Comparison of ENCODE assay signal across 1 cellular context in the genomic region with DNA sequence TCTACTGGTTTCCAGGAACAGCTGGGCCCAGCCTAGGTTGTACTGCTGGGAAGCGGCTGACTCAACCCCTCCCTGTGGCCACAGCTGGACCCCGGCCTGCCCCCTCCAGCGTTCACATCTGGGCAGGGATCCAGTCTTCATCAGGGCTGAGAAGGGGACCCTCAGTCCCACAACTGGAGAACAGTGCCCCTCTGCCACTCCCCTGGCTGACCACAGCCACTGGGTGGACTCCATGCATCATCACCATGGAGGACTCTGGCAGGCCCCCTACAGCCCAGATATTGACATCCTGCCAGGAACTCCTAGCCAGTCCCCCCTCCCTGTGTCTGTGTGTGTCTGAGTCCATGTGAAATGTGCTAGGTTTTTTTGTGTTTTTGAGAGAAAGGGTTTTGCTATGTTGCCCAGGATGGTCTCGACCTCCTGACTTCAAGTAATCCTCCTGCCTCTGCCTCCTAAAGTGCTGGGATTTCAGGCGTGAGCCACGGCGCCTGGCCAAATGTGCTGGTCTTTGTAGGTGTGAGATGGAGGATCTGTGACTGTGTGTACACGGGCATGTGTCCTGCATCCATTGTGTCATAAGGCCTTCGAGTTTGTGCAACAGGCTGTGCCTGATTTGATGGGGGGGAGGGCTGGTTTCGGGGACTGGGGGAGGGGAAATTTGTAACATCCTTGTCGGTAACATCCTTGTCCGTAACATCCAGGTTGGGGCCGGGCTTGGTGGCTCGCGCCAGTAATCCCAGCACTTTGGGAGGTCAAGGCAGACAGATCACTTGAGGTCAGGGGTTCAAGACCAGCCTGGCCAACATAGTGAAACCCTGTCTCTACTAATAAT.
TF ChIP-seq lines count a peak whose summit lies in the region.

No MANE protein-coding gene starts in this region.

TF ChIP-seq in HepG2, 621 proteins besides CTCF, POLR2A, EP300 and RAD21 (continues in another document):
- TF ChIP-seq, protein P1, sequence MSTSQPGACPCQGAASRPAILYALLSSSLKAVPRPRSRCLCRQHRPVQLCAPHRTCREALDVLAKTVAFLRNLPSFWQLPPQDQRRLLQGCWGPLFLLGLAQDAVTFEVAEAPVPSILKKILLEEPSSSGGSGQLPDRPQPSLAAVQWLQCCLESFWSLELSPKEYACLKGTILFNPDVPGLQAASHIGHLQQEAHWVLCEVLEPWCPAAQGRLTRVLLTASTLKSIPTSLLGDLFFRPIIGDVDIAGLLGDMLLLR (CRISPR knock-in tag; IDR thresholded peaks at IDR 0.05): no peak
- peak; percentile 36; the same call in 1 of the 2 replicates for TF ChIP-seq KAT8 (CRISPR knock-in tag; IDR thresholded peaks at IDR 0.05)
- TF ChIP-seq ZFP41 (CRISPR knock-in tag; IDR thresholded peaks at IDR 0.05; ENCODE audit: borderline replicate concordance): 0 out of 2 replicates have a peak, but pooled peaks have one; percentile 23
- TF ChIP-seq TCF7 (IDR thresholded peaks at IDR 0.05; ENCODE audit: low read depth): no peak
- TF ChIP-seq KLF9 (CRISPR knock-in tag; IDR thresholded peaks at IDR 0.05; ENCODE audit: low read depth): no peak
- no peak for TF ChIP-seq ZMYM2 (CRISPR knock-in tag; IDR thresholded peaks at IDR 0.05)
- TF ChIP-seq, protein P2, sequence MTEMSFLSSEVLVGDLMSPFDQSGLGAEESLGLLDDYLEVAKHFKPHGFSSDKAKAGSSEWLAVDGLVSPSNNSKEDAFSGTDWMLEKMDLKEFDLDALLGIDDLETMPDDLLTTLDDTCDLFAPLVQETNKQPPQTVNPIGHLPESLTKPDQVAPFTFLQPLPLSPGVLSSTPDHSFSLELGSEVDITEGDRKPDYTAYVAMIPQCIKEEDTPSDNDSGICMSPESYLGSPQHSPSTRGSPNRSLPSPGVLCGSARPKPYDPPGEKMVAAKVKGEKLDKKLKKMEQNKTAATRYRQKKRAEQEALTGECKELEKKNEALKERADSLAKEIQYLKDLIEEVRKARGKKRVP (CRISPR knock-in tag; IDR thresholded peaks at IDR 0.05): no peak
- TF ChIP-seq ZNF703 (CRISPR knock-in tag; IDR thresholded peaks at IDR 0.05; ENCODE audit: borderline replicate concordance): no peak
- TF ChIP-seq, protein P3, sequence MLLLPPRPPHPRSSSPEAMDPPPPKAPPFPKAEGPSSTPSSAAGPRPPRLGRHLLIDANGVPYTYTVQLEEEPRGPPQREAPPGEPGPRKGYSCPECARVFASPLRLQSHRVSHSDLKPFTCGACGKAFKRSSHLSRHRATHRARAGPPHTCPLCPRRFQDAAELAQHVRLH (CRISPR knock-in tag; IDR thresholded peaks at IDR 0.05; ENCODE audit: borderline replicate concordance, low read depth): no peak
- TF ChIP-seq KLF12 (CRISPR knock-in tag; IDR thresholded peaks at IDR 0.05; ENCODE audit: borderline replicate concordance): no peak
- TF ChIP-seq ZNF552 (CRISPR knock-in tag; IDR thresholded peaks at IDR 0.05; ENCODE audit: borderline replicate concordance): no peak
- TF ChIP-seq, protein P4, sequence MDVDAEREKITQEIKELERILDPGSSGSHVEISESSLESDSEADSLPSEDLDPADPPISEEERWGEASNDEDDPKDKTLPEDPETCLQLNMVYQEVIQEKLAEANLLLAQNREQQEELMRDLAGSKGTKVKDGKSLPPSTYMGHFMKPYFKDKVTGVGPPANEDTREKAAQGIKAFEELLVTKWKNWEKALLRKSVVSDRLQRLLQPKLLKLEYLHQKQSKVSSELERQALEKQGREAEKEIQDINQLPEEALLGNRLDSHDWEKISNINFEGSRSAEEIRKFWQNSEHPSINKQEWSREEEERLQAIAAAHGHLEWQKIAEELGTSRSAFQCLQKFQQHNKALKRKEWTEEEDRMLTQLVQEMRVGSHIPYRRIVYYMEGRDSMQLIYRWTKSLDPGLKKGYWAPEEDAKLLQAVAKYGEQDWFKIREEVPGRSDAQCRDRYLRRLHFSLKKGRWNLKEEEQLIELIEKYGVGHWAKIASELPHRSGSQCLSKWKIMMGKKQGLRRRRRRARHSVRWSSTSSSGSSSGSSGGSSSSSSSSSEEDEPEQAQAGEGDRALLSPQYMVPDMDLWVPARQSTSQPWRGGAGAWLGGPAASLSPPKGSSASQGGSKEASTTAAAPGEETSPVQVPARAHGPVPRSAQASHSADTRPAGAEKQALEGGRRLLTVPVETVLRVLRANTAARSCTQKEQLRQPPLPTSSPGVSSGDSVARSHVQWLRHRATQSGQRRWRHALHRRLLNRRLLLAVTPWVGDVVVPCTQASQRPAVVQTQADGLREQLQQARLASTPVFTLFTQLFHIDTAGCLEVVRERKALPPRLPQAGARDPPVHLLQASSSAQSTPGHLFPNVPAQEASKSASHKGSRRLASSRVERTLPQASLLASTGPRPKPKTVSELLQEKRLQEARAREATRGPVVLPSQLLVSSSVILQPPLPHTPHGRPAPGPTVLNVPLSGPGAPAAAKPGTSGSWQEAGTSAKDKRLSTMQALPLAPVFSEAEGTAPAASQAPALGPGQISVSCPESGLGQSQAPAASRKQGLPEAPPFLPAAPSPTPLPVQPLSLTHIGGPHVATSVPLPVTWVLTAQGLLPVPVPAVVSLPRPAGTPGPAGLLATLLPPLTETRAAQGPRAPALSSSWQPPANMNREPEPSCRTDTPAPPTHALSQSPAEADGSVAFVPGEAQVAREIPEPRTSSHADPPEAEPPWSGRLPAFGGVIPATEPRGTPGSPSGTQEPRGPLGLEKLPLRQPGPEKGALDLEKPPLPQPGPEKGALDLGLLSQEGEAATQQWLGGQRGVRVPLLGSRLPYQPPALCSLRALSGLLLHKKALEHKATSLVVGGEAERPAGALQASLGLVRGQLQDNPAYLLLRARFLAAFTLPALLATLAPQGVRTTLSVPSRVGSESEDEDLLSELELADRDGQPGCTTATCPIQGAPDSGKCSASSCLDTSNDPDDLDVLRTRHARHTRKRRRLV (CRISPR knock-in tag; IDR thresholded peaks at IDR 0.05): no peak
- TF ChIP-seq, protein P5, sequence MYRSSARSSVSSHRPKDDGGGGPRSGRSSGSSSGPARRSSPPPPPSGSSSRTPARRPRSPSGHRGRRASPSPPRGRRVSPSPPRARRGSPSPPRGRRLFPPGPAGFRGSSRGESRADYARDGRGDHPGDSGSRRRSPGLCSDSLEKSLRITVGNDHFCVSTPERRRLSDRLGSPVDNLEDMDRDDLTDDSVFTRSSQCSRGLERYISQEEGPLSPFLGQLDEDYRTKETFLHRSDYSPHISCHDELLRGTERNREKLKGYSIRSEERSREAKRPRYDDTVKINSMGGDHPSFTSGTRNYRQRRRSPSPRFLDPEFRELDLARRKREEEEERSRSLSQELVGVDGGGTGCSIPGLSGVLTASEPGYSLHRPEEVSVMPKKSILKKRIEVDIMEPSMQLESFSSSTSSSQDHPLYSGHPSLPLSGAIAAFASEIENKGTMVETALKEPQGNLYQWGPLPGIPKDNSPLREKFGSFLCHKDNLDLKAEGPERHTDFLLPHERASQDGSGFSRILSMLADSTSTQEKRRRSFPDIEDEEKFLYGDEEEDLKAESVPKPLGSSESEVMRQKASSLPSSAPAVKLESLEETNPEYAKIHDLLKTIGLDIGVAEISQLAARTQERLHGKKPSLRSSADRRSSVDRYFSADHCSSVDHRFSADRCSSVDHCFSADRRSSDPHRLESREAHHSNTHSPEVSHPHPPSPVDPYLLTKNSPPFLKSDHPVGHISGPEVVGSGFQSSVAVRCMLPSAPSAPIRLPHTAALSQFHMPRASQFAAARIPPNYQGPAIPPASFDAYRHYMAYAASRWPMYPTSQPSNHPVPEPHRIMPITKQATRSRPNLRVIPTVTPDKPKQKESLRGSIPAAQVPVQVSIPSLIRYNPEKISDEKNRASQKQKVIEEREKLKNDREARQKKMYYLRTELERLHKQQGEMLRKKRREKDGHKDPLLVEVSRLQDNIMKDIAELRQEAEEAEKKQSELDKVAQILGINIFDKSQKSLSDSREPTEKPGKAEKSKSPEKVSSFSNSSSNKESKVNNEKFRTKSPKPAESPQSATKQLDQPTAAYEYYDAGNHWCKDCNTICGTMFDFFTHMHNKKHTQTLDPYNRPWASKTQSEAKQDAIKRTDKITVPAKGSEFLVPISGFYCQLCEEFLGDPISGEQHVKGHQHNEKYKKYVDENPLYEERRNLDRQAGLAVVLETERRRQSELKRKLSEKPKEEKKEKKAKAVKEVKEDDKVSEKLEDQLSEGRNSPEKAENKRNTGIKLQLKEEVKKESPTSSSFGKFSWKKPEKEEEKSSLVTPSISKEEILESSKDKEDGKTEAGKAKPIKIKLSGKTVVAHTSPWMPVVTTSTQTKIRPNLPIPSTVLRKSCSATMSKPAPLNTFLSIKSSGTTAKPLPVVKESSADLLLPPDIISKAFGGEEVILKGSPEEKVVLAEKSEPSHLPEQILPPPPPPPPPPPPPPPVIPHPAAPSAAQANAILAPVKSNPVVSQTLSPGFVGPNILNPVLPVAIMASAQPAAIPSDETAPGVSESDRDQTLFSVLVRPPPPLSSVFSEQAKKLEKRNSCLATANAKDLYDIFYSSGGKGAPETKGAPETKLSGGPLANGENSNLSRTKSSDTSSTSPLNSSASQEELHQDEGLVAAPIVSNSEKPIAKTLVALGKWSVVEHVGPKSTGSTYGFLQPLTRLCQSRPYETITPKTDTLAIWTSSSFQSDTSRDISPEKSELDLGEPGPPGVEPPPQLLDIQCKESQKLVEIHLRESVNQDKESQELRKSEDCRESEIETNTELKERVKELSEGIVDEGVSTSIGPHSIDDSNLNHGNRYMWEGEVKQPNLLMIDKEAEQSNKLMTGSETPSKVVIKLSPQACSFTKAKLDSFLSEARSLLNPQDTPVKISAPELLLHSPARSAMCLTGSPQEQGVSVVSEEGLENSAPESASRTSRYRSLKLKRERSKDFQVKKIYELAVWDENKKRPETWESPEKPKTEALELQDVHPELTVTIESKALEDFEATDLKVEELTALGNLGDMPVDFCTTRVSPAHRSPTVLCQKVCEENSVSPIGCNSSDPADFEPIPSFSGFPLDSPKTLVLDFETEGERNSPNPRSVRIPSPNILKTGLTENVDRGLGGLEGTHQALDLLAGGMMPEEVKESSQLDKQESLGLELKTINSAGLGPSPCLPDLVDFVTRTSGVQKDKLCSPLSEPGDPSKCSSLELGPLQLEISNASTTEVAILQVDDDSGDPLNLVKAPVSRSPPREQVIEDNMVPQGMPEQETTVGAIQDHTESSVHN (CRISPR knock-in tag; IDR thresholded peaks at IDR 0.05): no peak
- no peak for TF ChIP-seq ZC3H13 (CRISPR knock-in tag; IDR thresholded peaks at IDR 0.05)
- peak; percentile 28; the same call in 1 of the 2 replicates for TF ChIP-seq SAP130 (CRISPR knock-in tag; IDR thresholded peaks at IDR 0.05; ENCODE audit: low read depth)
- TF ChIP-seq, protein P6, sequence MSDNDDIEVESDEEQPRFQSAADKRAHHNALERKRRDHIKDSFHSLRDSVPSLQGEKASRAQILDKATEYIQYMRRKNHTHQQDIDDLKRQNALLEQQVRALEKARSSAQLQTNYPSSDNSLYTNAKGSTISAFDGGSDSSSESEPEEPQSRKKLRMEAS (IDR thresholded peaks at IDR 0.05): 0 out of 2 replicates have a peak, but pooled peaks have one; percentile 15
- TF ChIP-seq, protein P7, sequence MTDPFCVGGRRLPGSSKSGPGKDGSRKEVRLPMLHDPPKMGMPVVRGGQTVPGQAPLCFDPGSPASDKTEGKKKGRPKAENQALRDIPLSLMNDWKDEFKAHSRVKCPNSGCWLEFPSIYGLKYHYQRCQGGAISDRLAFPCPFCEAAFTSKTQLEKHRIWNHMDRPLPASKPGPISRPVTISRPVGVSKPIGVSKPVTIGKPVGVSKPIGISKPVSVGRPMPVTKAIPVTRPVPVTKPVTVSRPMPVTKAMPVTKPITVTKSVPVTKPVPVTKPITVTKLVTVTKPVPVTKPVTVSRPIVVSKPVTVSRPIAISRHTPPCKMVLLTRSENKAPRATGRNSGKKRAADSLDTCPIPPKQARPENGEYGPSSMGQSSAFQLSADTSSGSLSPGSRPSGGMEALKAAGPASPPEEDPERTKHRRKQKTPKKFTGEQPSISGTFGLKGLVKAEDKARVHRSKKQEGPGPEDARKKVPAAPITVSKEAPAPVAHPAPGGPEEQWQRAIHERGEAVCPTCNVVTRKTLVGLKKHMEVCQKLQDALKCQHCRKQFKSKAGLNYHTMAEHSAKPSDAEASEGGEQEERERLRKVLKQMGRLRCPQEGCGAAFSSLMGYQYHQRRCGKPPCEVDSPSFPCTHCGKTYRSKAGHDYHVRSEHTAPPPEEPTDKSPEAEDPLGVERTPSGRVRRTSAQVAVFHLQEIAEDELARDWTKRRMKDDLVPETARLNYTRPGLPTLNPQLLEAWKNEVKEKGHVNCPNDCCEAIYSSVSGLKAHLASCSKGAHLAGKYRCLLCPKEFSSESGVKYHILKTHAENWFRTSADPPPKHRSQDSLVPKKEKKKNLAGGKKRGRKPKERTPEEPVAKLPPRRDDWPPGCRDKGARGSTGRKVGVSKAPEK (CRISPR knock-in tag; IDR thresholded peaks at IDR 0.05; ENCODE audit: borderline replicate concordance): no peak
- no peak for TF ChIP-seq ZSCAN9 (CRISPR knock-in tag; IDR thresholded peaks at IDR 0.05; ENCODE audit: borderline replicate concordance)
- 0 out of 2 replicates have a peak, but pooled peaks have one; percentile 29 for TF ChIP-seq GABPB1 (CRISPR knock-in tag; IDR thresholded peaks at IDR 0.05)
- no peak for TF ChIP-seq ZSCAN31 (CRISPR knock-in tag; IDR thresholded peaks at IDR 0.05; ENCODE audit: low read depth)
- peak; percentile 64; the same call in 1 of the 2 replicates for TF ChIP-seq ZNF430 (CRISPR knock-in tag; IDR thresholded peaks at IDR 0.05)
- TF ChIP-seq ATM (IDR thresholded peaks at IDR 0.05; ENCODE audit: borderline replicate concordance): no peak
- TF ChIP-seq, protein P8, sequence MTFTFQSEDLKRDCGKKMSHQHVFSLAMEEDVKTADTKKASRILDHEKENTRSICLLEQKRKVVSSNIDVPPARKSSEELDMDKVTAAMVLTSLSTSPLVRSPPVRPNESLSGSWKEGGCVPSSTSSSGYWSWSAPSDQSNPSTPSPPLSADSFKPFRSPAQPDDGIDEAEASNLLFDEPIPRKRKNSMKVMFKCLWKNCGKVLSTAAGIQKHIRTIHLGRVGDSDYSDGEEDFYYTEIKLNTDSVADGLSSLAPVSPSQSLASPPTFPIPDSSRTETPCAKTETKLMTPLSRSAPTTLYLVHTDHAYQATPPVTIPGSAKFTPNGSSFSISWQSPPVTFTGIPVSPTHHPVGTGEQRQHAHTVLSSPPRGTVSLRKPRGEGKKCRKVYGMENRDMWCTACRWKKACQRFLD (CRISPR knock-in tag; IDR thresholded peaks at IDR 0.05; ENCODE audit: borderline replicate concordance): no peak
- TF ChIP-seq, protein P9, sequence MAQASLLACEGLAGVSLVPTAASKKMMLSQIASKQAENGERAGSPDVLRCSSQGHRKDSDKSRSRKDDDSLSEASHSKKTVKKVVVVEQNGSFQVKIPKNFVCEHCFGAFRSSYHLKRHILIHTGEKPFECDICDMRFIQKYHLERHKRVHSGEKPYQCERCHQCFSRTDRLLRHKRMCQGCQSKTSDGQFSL (CRISPR knock-in tag; IDR thresholded peaks at IDR 0.05): no peak
- TF ChIP-seq, protein P10, sequence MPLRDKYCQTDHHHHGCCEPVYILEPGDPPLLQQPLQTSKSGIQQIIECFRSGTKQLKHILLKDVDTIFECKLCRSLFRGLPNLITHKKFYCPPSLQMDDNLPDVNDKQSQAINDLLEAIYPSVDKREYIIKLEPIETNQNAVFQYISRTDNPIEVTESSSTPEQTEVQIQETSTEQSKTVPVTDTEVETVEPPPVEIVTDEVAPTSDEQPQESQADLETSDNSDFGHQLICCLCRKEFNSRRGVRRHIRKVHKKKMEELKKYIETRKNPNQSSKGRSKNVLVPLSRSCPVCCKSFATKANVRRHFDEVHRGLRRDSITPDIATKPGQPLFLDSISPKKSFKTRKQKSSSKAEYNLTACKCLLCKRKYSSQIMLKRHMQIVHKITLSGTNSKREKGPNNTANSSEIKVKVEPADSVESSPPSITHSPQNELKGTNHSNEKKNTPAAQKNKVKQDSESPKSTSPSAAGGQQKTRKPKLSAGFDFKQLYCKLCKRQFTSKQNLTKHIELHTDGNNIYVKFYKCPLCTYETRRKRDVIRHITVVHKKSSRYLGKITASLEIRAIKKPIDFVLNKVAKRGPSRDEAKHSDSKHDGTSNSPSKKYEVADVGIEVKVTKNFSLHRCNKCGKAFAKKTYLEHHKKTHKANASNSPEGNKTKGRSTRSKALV (CRISPR knock-in tag; IDR thresholded peaks at IDR 0.05): no peak
- TF ChIP-seq ZNF713 (CRISPR knock-in tag; IDR thresholded peaks at IDR 0.05): no peak
- TF ChIP-seq MEF2D (CRISPR knock-in tag; IDR thresholded peaks at IDR 0.05): no peak
- no peak for TF ChIP-seq ZNF776 (CRISPR knock-in tag; IDR thresholded peaks at IDR 0.05)
- peak; percentile 46; the same call in 1 of the 2 replicates for TF ChIP-seq FOSL2 (CRISPR knock-in tag; IDR thresholded peaks at IDR 0.05)
- TF ChIP-seq ZFP36L1 (CRISPR knock-in tag; IDR thresholded peaks at IDR 0.05): no peak
